ENCODE assay signal across 1 cellular context in the genomic region with DNA sequence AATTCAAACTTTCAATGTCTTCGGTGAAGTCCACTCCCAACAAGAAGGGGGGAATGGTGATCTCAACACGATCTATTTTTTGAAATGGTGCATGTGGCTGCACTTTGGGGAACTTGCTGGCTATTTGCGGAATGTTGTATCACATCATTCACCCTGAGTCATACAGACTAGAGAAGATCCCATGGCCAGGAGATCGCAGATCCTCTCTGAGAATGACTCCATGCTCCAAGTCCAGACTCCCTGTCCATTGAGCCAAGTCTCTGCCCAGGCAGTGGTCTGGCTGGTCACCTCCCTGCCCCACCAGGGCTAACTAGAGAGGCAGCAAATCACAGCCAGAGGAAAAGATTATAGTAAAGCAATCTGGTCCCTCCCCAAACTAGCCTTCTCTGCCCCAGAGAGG.
TF ChIP-seq lines count a peak whose summit lies in the region.

No MANE protein-coding gene starts in this region.

TF ChIP-seq in GM23338, 12 proteins besides CTCF, POLR2A, EP300 and RAD21:
- TF ChIP-seq, protein P1, sequence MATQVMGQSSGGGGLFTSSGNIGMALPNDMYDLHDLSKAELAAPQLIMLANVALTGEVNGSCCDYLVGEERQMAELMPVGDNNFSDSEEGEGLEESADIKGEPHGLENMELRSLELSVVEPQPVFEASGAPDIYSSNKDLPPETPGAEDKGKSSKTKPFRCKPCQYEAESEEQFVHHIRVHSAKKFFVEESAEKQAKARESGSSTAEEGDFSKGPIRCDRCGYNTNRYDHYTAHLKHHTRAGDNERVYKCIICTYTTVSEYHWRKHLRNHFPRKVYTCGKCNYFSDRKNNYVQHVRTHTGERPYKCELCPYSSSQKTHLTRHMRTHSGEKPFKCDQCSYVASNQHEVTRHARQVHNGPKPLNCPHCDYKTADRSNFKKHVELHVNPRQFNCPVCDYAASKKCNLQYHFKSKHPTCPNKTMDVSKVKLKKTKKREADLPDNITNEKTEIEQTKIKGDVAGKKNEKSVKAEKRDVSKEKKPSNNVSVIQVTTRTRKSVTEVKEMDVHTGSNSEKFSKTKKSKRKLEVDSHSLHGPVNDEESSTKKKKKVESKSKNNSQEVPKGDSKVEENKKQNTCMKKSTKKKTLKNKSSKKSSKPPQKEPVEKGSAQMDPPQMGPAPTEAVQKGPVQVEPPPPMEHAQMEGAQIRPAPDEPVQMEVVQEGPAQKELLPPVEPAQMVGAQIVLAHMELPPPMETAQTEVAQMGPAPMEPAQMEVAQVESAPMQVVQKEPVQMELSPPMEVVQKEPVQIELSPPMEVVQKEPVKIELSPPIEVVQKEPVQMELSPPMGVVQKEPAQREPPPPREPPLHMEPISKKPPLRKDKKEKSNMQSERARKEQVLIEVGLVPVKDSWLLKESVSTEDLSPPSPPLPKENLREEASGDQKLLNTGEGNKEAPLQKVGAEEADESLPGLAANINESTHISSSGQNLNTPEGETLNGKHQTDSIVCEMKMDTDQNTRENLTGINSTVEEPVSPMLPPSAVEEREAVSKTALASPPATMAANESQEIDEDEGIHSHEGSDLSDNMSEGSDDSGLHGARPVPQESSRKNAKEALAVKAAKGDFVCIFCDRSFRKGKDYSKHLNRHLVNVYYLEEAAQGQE (IDR thresholded peaks at IDR 0.05; ENCODE audit: unreplicated experiment): no peak
- TF ChIP-seq STAT1 (IDR thresholded peaks at IDR 0.05; ENCODE audit: unreplicated experiment) (no peak), EZH2phosphoT487 (IDR thresholded peaks at IDR 0.05; ENCODE audit: unreplicated experiment) (no peak), ZNF331 (CRISPR knock-in tag; IDR thresholded peaks at IDR 0.05; ENCODE audit: low read depth) (no peak), EZH2 (IDR thresholded peaks at IDR 0.05; ENCODE audit: low read depth, unreplicated experiment) (no peak), NANOG (IDR thresholded peaks at IDR 0.05; ENCODE audit: borderline replicate concordance) (no peak), ZNF462 (CRISPR knock-in tag; IDR thresholded peaks at IDR 0.05) (no peak), ZNF114 (CRISPR knock-in tag; IDR thresholded peaks at IDR 0.05) (no peak), JUNB (IDR thresholded peaks at IDR 0.05; ENCODE audit: unreplicated experiment) (no peak), CREB1 (CRISPR knock-in tag; IDR thresholded peaks at IDR 0.05; ENCODE audit: low read depth) (no peak), POLR2AphosphoS5 (IDR thresholded peaks at IDR 0.05; ENCODE audit: low read depth) (no peak)
- TF ChIP-seq, protein P2, sequence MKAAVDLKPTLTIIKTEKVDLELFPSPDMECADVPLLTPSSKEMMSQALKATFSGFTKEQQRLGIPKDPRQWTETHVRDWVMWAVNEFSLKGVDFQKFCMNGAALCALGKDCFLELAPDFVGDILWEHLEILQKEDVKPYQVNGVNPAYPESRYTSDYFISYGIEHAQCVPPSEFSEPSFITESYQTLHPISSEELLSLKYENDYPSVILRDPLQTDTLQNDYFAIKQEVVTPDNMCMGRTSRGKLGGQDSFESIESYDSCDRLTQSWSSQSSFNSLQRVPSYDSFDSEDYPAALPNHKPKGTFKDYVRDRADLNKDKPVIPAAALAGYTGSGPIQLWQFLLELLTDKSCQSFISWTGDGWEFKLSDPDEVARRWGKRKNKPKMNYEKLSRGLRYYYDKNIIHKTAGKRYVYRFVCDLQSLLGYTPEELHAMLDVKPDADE (IDR thresholded peaks at IDR 0.05): no peak
